ENCODE assay signal across 1 cellular context in the genomic region with DNA sequence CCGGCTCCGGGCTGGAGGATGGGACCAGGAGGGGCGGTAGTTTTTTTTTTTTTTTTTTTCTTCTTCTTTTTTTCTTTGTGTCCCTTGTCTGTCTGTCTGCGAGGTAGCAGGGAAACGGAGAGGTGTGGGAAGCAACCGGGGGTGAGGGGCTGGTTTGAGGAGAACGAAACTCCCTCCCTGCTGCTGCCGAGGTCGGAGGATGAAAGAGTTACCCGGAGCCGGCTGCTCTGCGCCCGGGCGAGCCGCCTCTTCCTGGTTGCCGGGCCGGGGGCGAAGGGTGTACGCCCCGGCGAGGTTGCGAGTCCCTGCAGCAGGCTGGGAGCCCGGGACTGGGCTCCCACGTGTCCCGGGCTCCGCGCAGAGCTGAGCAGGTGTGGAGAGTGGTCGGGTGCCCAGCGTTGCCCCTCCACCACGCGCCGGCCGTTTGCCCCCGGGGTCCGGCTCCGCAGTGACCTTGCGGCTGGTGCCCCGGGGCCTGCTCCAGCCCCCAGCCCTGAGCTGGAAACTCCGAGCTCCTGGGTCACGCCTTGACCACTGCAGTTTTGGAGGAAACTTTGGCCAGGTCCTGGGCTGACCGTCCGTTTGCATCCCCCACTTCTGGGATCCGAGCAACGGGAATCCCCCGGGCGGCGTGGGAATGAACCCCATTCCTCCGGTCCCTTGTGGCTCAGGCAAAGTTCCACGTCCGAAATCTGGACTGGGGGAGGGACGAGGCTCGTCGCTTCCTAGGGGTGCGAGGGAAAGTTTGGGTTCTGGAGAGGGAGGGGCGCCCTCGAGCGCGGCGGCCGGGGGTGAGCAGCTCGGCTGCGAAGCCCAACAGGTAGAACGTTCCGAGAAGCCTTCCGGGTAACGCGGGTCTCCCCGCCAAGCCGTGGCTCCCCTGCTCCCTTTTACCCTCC.
TF ChIP-seq lines count a peak whose summit lies in the region.

No MANE protein-coding gene starts in this region.

TF ChIP-seq in IMR-90, 13 proteins besides CTCF, POLR2A, EP300 and RAD21 (continued from another document):
- TF ChIP-seq, protein P1, sequence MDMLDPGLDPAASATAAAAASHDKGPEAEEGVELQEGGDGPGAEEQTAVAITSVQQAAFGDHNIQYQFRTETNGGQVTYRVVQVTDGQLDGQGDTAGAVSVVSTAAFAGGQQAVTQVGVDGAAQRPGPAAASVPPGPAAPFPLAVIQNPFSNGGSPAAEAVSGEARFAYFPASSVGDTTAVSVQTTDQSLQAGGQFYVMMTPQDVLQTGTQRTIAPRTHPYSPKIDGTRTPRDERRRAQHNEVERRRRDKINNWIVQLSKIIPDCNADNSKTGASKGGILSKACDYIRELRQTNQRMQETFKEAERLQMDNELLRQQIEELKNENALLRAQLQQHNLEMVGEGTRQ (IDR thresholded peaks at IDR 0.05; ENCODE audit: low read depth, low read length): no peak
